In genomic region chr1:206484901-206485300, GRCh38 we compare ENCODE assay signal across 28 cellular contexts. TPM values are rescaled to one million over a fixed set of nuclear protein-coding genes. Genes with fewer than 3 reads are reported as not detected.
"Had no signal": no experiment of that assay in that cellular context is flagged by ENCODE, and none has a peak within 500 bp of the region (broad histone marks: within the 10 kb centered on the region; RNA-seq: fewer than 3 reads in every experiment).

No MANE protein-coding gene starts in this region.

- H3K27me3 ChIP-seq: neutrophil, right lobe of liver, stomach, tibial artery, upper lobe of right lung had no signal

- H3K27me3 Mint-ChIP-seq: memory B cell; naive thymus-derived CD8-positive, alpha-beta T cell; stimulated activated naive B cell treated with anti-CD40 and anti-IgM and Interleukin-4, amounts not matched to agents 10 μg/mL and 1 μg/mL and 100 μg/mL, for 72 hours had no signal

- H3K4me3 ChIP-seq: psoas muscle, right lobe of liver, smooth muscle cell, stomach, thoracic aorta, tibial artery, upper lobe of right lung had no signal

- H3K4me1 Mint-ChIP-seq: memory B cell had no signal

- H2AFZ ChIP-seq: parathyroid adenoma had no signal

- H3K36me3 ChIP-seq: right lobe of liver, upper lobe of right lung had no signal

- H3K79me2 ChIP-seq: parathyroid adenoma had no signal

- DNase-seq: hippocampal formation; kidney glomerular epithelial cell; left cardiac atrium; naive thymus-derived CD8-positive, alpha-beta T cell; occipital lobe; psoas muscle; stimulated activated CD4-positive, alpha-beta T cell treated with anti-CD3 and anti-CD28 coated beads, Interleukin-12 subunit alpha, Interleukin-12 subunit beta, amount 100 ng/mL, for 4 hours; stimulated activated CD4-positive, alpha-beta T cell treated with anti-CD3 and anti-CD28 coated beads, Interleukin-15, amount 100 ng/mL, for 24 hours; stimulated activated CD4-positive, alpha-beta T cell treated with anti-CD3 and anti-CD28 coated beads, Interleukin-2, amount 100 ng/mL, for 24 hours; stimulated activated CD4-positive, alpha-beta T cell treated with anti-CD3 and anti-CD28 coated beads, Interleukin-4, amount 100 ng/mL, for 1 hour; stimulated activated naive B cell treated with anti-CD40 and anti-IgM and Interleukin-4, amounts not matched to agents 10 μg/mL and 1 μg/mL and 100 μg/mL, for 72 hours; stimulated activated naive CD8-positive, alpha-beta T cell treated with anti-CD3 and anti-CD28 coated beads, Interleukin-15, Interleukin-2, amounts not matched to agents 100 U/mL and 50 U/mL, for 24 hours; stomach; tibial artery; trophoblast cell; upper lobe of right lung had no signal

- H3K27ac Mint-ChIP-seq: nephron had no signal

- H3K9me3 ChIP-seq: neutrophil, psoas muscle, right lobe of liver, stomach, thoracic aorta, tibial artery, upper lobe of right lung had no signal

- H3K27ac ChIP-seq: neutrophil, parathyroid adenoma, psoas muscle, right lobe of liver, stomach, thoracic aorta, tibial artery, upper lobe of right lung had no signal

- FAIRE-seq: keratinocyte, urothelium cell line had no signal

- H3K4me2 ChIP-seq: smooth muscle cell had no signal

- H3K9me3 Mint-ChIP-seq: memory B cell; naive thymus-derived CD8-positive, alpha-beta T cell; nephron; neural crest cell; stimulated activated naive B cell treated with anti-CD40 and anti-IgM and Interleukin-4, amounts not matched to agents 10 μg/mL and 1 μg/mL and 100 μg/mL, for 72 hours had no signal

- H3K9ac ChIP-seq: parathyroid adenoma had no signal

- H3K4me3 Mint-ChIP-seq: memory B cell; naive thymus-derived CD8-positive, alpha-beta T cell; nephron; neural crest cell; stimulated activated naive B cell treated with anti-CD40 and anti-IgM and Interleukin-4, amounts not matched to agents 10 μg/mL and 1 μg/mL and 100 μg/mL, for 72 hours had no signal

- H3K4me1 ChIP-seq: parathyroid adenoma, psoas muscle, right lobe of liver had no signal

- ATAC-seq: left cardiac atrium; left lobe of liver; naive thymus-derived CD8-positive, alpha-beta T cell; psoas muscle; right lobe of liver; stimulated activated naive B cell treated with anti-CD40 and anti-IgM and Interleukin-4, amounts not matched to agents 10 μg/mL and 1 μg/mL and 100 μg/mL, for 72 hours; stimulated activated naive CD8-positive, alpha-beta T cell treated with anti-CD3 and anti-CD28 coated beads, Interleukin-15, Interleukin-2, amounts not matched to agents 100 U/mL and 50 U/mL, for 24 hours; upper lobe of right lung had no signal

RNA-seq across cellular contexts. Expression of gene RASSF5, which starts 22.4 kb away (rescaled TPM):
- total RNA-seq: osteocyte had no signal
